29 cellular contexts compared by ENCODE assay signal in genomic region chr4:32460972-32461371, GRCh38.
"Had no signal": no experiment of that assay in that cellular context is flagged by ENCODE, and none has a peak within 500 bp of the region (broad histone marks: within the 10 kb centered on the region; RNA-seq: fewer than 3 reads in every experiment).

No MANE protein-coding gene starts in this region.

- H3K4me1 Mint-ChIP-seq: endodermal cell had no signal

- H3K27me3 ChIP-seq: colonic mucosa, dorsolateral prefrontal cortex, esophagus muscularis mucosa, esophagus squamous epithelium, foreskin keratinocyte, gastrocnemius medialis, gastroesophageal sphincter, heart left ventricle, heart right ventricle had no signal

- H3K36me3 ChIP-seq: colonic mucosa, esophagus muscularis mucosa, esophagus squamous epithelium, gastrocnemius medialis, gastroesophageal sphincter, heart left ventricle, heart right ventricle had no signal

- ATAC-seq: effector memory CD8-positive, alpha-beta T cell; esophagus mucosa; foreskin keratinocyte; gastrocnemius medialis; gastroesophageal sphincter; heart left ventricle; heart right ventricle had no signal

- H3K27ac ChIP-seq: colonic mucosa, coronary artery, dorsolateral prefrontal cortex, epithelial cell of prostate, esophagus muscularis mucosa, esophagus squamous epithelium, foreskin keratinocyte, gastrocnemius medialis, gastroesophageal sphincter, heart left ventricle, heart right ventricle had no signal

- H3K27ac Mint-ChIP-seq: dendritic cell treated with granulocyte-macrophage colony-stimulating factor and Interleukin-4, amounts not matched to agents 40 ng/mL and 50 ng/mL, for 4 days; effector memory CD8-positive, alpha-beta T cell; endodermal cell had no signal

- H3K4me1 ChIP-seq: colonic mucosa, esophagus muscularis mucosa, esophagus squamous epithelium, foreskin keratinocyte, gastrocnemius medialis, gastroesophageal sphincter, heart left ventricle, heart right ventricle had no signal

- DNase-seq: colonic mucosa; cortex of kidney; dermis blood vessel endothelial cell; dorsolateral prefrontal cortex; effector CD4-positive, alpha-beta T cell; effector CD8-positive, alpha-beta T cell; effector memory CD4-positive, alpha-beta T cell; effector memory CD8-positive, alpha-beta T cell; endodermal cell; erythroblast; esophagus squamous epithelium; foreskin fibroblast; foreskin keratinocyte; foreskin melanocyte; gastrocnemius medialis; glutamatergic neuron; head of caudate nucleus; heart left ventricle; heart right ventricle had no signal

- H3K4me3 Mint-ChIP-seq: dendritic cell treated with granulocyte-macrophage colony-stimulating factor and Interleukin-4, amounts not matched to agents 40 ng/mL and 50 ng/mL, for 4 days; effector memory CD8-positive, alpha-beta T cell; endodermal cell had no signal

- H3K9me3 Mint-ChIP-seq: dendritic cell treated with granulocyte-macrophage colony-stimulating factor and Interleukin-4, amounts not matched to agents 40 ng/mL and 50 ng/mL, for 4 days; endodermal cell had no signal

- H3K4me3 ChIP-seq: colonic mucosa, coronary artery, dorsolateral prefrontal cortex, esophagus muscularis mucosa, esophagus squamous epithelium, gastrocnemius medialis, gastroesophageal sphincter, heart left ventricle, heart right ventricle had no signal

- FAIRE-seq: colon, endometrium, endothelial cell of umbilical vein, frontal cortex had no signal

- H3K27me3 Mint-ChIP-seq: dendritic cell treated with granulocyte-macrophage colony-stimulating factor and Interleukin-4, amounts not matched to agents 40 ng/mL and 50 ng/mL, for 4 days; effector memory CD8-positive, alpha-beta T cell had no signal

- H3K9me3 ChIP-seq: colonic mucosa, esophagus muscularis mucosa, esophagus squamous epithelium, gastrocnemius medialis, gastroesophageal sphincter, heart left ventricle had no signal
